Comparison of ENCODE assay signal across 15 cellular contexts in genomic region chr5:60208681-60209080, GRCh38.
DNase-seq lines count a peak whose midpoint lies in the region; ATAC-seq and TF ChIP-seq lines count a peak whose summit lies in the region.
"Had no signal": no experiment of that assay in that cellular context is flagged by ENCODE, and none has a peak within 500 bp of the region (broad histone marks: within the 10 kb centered on the region; RNA-seq: fewer than 3 reads in every experiment).

No MANE protein-coding gene starts in this region.

- H3K4me3 ChIP-seq in mesendoderm (ENCODE audit: low read length): no peak overlapping the region
- H3K4me3 ChIP-seq: BLaER1 treated with 17β-estradiol and CSF1 and Interleukin-3, amounts not matched to agents 10 nM and 100 nM; GM23248 had no signal

- H2BK15ac ChIP-seq in mesendoderm (replicated peaks; ENCODE audit: low read depth): no peak overlapping the region

- H3K27ac ChIP-seq in mesendoderm (ENCODE audit: low read depth, low read length): no peak overlapping the region
- H3K27ac ChIP-seq: BLaER1 treated with 17β-estradiol and CSF1 and Interleukin-3, amounts not matched to agents 10 nM and 100 nM; GM23248 had no signal

- no peak overlapping the region for H3K4me2 ChIP-seq in mesendoderm (ENCODE audit: low read length)
- H3K4me2 ChIP-seq: BLaER1 treated with 17β-estradiol and CSF1 and Interleukin-3, amounts not matched to agents 10 nM and 100 nM had no signal

- no peak for ATAC-seq in HG03097 (IDR thresholded peaks at IDR 0.05; ENCODE audit: low FRiP score, unreplicated experiment)

- no peak overlapping the region for H2AK5ac ChIP-seq in mesendoderm (ENCODE audit: low read length)

- H3K9ac ChIP-seq in mesendoderm (ENCODE audit: low read length): no peak overlapping the region
- H3K9ac ChIP-seq: BLaER1 treated with 17β-estradiol and CSF1 and Interleukin-3, amounts not matched to agents 10 nM and 100 nM; GM23248 had no signal

- DNase-seq in G401 (ENCODE audit: low spot score) (peak; percentile 91), SK-MEL-5 (ENCODE audit: low read depth, low spot score) (peak; percentile 29), cerebellum (ENCODE audit: low spot score) (peak; percentile 77), mesendoderm (no peak), GM10266 (ENCODE audit: extremely low spot score) (no peak), NCI-H345 treated with DMSO at 0.1 percent for 48 hours (lab: John Stamatoyannopoulos, UW; ENCODE audit: unreplicated experiment) (no peak)
- DNase-seq: 8988T; AML-193; CD4-positive, CD25-positive, alpha-beta regulatory T cell; DMS79; GM23248; H7; IMR-90 had no signal

- H3K56ac ChIP-seq in mesendoderm (ENCODE audit: low read length): peak overlapping the region; percentile 58

- in situ Hi-C loops in G401 (cut with HindIII; ENCODE audit: low sequenced_read_pairs) (no loop called here), SK-MEL-5 (cut with HindIII; ENCODE audit: low pct_unique_long_range_greater_than_20kb, low sequenced_read_pairs) (no loop called here)

- H2BK120ac ChIP-seq in mesendoderm (ENCODE audit: low read depth, low read length): no peak overlapping the region

- no peak overlapping the region for H4K8ac ChIP-seq in mesendoderm (ENCODE audit: low read depth, low read length)

- H3K4ac ChIP-seq in mesendoderm (ENCODE audit: low read depth, low read length): no peak overlapping the region

- TF ChIP-seq CTCF in GM10266 (IDR thresholded peaks at IDR 0.05; ENCODE audit: control insufficient read depth, insufficient read depth, low read depth, missing control alignments): no peak

- no peak overlapping the region for H4K5ac ChIP-seq in mesendoderm (ENCODE audit: low read length)

- H3K23ac ChIP-seq in mesendoderm (ENCODE audit: low read length): no peak overlapping the region

- no CpG with 5 or more reads among the region's 3 CpGs for WGBS in mesendoderm (ENCODE audit: extremely low coverage, insufficient coverage, low lambda C conversion rate)

- H3K4me1 ChIP-seq in mesendoderm (ENCODE audit: control insufficient read depth, low read depth, low read length): peaks cover 6% of the 10 kb centered on the region

- no peak overlapping the region for H2BK5ac ChIP-seq in mesendoderm (ENCODE audit: low read length)

- no peaks in the 10 kb centered on the region for H3K79me2 ChIP-seq in mesendoderm (ENCODE audit: control insufficient read depth, insufficient read depth, low read length)

- H3K79me1 ChIP-seq in mesendoderm (ENCODE audit: low read length): no peaks in the 10 kb centered on the region

- H3K36me3 ChIP-seq in mesendoderm (ENCODE audit: control insufficient read depth, insufficient read depth, low read length): no peaks in the 10 kb centered on the region
- H3K36me3 ChIP-seq: BLaER1 treated with 17β-estradiol and CSF1 and Interleukin-3, amounts not matched to agents 10 nM and 100 nM had no signal

- H3K18ac ChIP-seq in mesendoderm (ENCODE audit: low read length): no peak overlapping the region

- H3K27me3 ChIP-seq in mesendoderm (ENCODE audit: insufficient read depth, low read length, poor library complexity): no peaks in the 10 kb centered on the region
- H3K27me3 ChIP-seq: BLaER1 treated with 17β-estradiol and CSF1 and Interleukin-3, amounts not matched to agents 10 nM and 100 nM had no signal

Comparison
In these comparisons a context has a peak if more than half of its experiments do, and no peak if none do; other contexts are left out.
1. DNase-seq: peak in G401 (single experiment), SK-MEL-5 (single experiment) and cerebellum (single experiment); none in mesendoderm (single experiment), GM10266 (single experiment) and NCI-H345 treated with DMSO at 0.1 percent for 48 hours (single experiment).